8 cellular contexts compared by ENCODE assay signal in genomic region chrX:135985974-135986312, GRCh38. TPM values are rescaled to one million over a fixed set of nuclear protein-coding genes. Genes with fewer than 3 reads are reported as not detected.
DNase-seq lines count a peak whose midpoint lies in the region; ATAC-seq and TF ChIP-seq lines count a peak whose summit lies in the region.

No MANE protein-coding gene starts in this region.

- intact Hi-C loops in sciatic nerve (cut with DNase I): no loop called here

- H3K36me3 ChIP-seq in KOPT-K1 (ENCODE audit: insufficient read depth, low read length) (no peaks in the 10 kb centered on the region), muscle layer of colon (ENCODE audit: insufficient read depth, low read length) (no peaks in the 10 kb centered on the region)

- H3K27ac ChIP-seq in AG04450 (ENCODE audit: low read depth, low read length) (no peak overlapping the region), KOPT-K1 (ENCODE audit: low read depth, low read length, poor library complexity, severe bottlenecking) (peak overlapping the region; percentile 76), coronary artery (peak overlapping the region; percentile 67 to 87), muscle layer of colon (ENCODE audit: low read depth, low read length) (peak overlapping the region; percentile 34)

- TF ChIP-seq CTCF in AG04450 (IDR thresholded peaks at IDR 0.05; ENCODE audit: low read depth, low read length): no peak
- no peak for TF ChIP-seq CTCF in coronary artery (IDR thresholded peaks at IDR 0.05)

- H3K27me3 ChIP-seq in AG04450 (ENCODE audit: control insufficient read depth, insufficient read depth, low read length) (no peaks in the 10 kb centered on the region), muscle layer of colon (ENCODE audit: control insufficient read depth in 1 of 2, insufficient read depth in 2 of 2, low read length in 2 of 2) (no peaks in the 10 kb centered on the region)

- POLR2A ChIA-PET in AG04450 (lab: Yijun Ruan, JAX): no interaction called here

- H3K4me3 ChIP-seq in AG04450 (ENCODE audit: low read depth, low read length) (peak overlapping the region; percentile 76), coronary artery (peak overlapping the region; percentile 80), muscle layer of colon (ENCODE audit: low read depth in 1 of 2, low read length in 2 of 2) (peak overlapping the region; percentile 57 to 59)

- CTCF ChIA-PET in AG04450 (lab: Charles Lee): interaction anchor here (0.6 kb wide), 1 partner anchor 11 kb away, joined by 3 read pairs; no protein-coding TSS in a partner anchor

- H3K9me3 ChIP-seq in AG04450 (ENCODE audit: control insufficient read depth, insufficient read depth, low read length) (no peaks in the 10 kb centered on the region), KOPT-K1 (ENCODE audit: insufficient read depth, low read length, poor library complexity, severe bottlenecking) (no peaks in the 10 kb centered on the region), muscle layer of colon (ENCODE audit: low read length) (no peaks in the 10 kb centered on the region)

- no peak for ATAC-seq in sciatic nerve

- no peak for DNase-seq in AG04450 (ENCODE audit: low read depth, low spot score)
- DNase-seq in coronary artery (ENCODE audit: low spot score): no peak
- no peak for DNase-seq in NCI-H345 (lab: John Stamatoyannopoulos, UW)
- DNase-seq in sciatic nerve (ENCODE audit: low spot score): no peak
- DNase-seq in inferior parietal cortex (ENCODE audit: extremely low spot score): no peak
- DNase-seq in NCI-H1436 treated with DMSO at 0.1 percent for 48 hours (lab: John Stamatoyannopoulos, UW): no peak

- H3K9ac ChIP-seq in muscle layer of colon (ENCODE audit: low read length): no peak overlapping the region

- H3K4me1 ChIP-seq in muscle layer of colon (ENCODE audit: insufficient read depth, low read length): peaks cover 7% of the 10 kb centered on the region

RNA-seq across cellular contexts. Expression of gene SLC9A6, which starts 0.7 kb away (rescaled TPM):
- polyA plus RNA-seq in AG04450 (2011; rRNA removed): 10.7 and 14.7 TPM in 2 replicates
- polyA minus RNA-seq in AG04450 (2011; rRNA and poly(A)+ RNA removed): 13.6 and 18.5 TPM in 2 replicates
- 21.4 TPM for total RNA-seq in sciatic nerve

RNA-seq across cellular contexts. Expression of gene MMGT1, which starts 12.2 kb away (rescaled TPM):
- polyA plus RNA-seq in AG04450 (2011; rRNA removed): 16.7 and 23.3 TPM in 2 replicates
- 11.4 and 20.7 TPM in 2 replicates for polyA minus RNA-seq in AG04450 (2011; rRNA and poly(A)+ RNA removed)
- 26.9 TPM for total RNA-seq in sciatic nerve
